In the genomic region with DNA sequence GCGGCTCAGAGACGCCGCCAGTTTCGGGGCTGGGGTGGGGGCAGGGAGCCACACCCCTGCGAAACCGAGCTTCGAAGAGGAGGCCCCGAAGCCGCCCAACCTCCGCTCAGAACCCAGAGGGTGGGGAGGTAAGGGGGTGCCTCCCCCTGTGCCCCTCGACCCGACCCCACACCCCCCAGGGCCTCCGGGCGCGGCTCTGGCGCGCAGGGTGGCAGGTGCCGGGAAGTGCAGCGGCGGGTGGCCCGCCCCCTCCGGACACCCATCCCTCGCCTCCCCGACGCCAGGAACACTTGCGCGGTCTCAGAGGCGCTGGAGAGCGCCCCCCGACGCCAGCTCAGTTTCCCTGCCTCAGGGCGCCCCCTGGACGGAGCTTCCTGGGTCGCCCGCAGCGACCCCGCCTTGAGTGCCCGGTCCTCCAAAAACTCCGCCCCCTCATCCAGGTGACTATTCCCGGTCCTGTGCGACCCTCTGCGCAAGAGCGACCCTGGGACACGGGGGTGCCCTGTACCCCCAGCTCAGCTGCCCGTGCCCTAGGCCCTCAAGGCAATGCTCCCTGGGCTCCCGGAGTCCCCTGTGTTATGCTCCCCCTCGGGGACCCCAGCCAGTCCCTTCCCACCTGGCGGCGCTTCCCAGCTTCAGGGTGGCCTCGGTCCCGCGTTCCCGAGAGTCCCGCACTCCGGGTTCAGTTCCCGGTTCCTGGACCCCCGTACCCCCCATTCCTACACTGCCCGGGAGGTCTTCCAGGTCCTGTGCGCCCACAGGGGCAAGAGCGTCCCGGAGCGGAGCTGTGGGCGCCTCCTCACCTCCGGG, we compare ENCODE assay signal across 8 cellular contexts. TPM values are rescaled to one million over a fixed set of nuclear protein-coding genes. Genes with fewer than 3 reads are reported as not detected.
A peak's percentile ranks its signal among the peaks of the same experiment; 100 is the strongest.
DNase-seq lines count a peak whose midpoint lies in the region; ATAC-seq and TF ChIP-seq lines count a peak whose summit lies in the region.

No MANE protein-coding gene starts in this region.

- ATAC-seq in T-helper 17 cell (no peak), foreskin keratinocyte (peak; percentile 53), HG03045 (IDR thresholded peaks at IDR 0.05; ENCODE audit: unreplicated experiment) (no peak)

- H3K9me3 Mint-ChIP-seq in activated naive CD4-positive, alpha-beta T cell treated with anti-CD3 and anti-CD28 coated beads, Interleukin-2, amount 10 ng/mL, durations not matched to agents 7 days and 5 days: no peaks in the 10 kb centered on the region

- intact Hi-C loops in prostate gland (cut with DNase I): no loop called here

- H3K4me1 ChIP-seq in foreskin keratinocyte: peaks cover 12% of the 10 kb centered on the region
- peaks cover 2% of the 10 kb centered on the region for H3K4me1 ChIP-seq in prostate gland (replicated peaks)

- H3K9me3 ChIP-seq in T-helper 17 cell (ENCODE audit: control insufficient read depth, low read length, poor library complexity, severe bottlenecking) (no peaks in the 10 kb centered on the region), prostate gland (no peaks in the 10 kb centered on the region)

- 3% methylated on average over 33 of the region's 64 CpGs for WGBS in prostate gland

- H3K27ac Mint-ChIP-seq in activated naive CD4-positive, alpha-beta T cell treated with anti-CD3 and anti-CD28 coated beads, Interleukin-2, amount 10 ng/mL, durations not matched to agents 7 days and 5 days: no peak overlapping the region
- no peak overlapping the region for H3K27ac Mint-ChIP-seq in T-helper 17 cell

- H3K4me1 Mint-ChIP-seq in activated naive CD4-positive, alpha-beta T cell treated with anti-CD3 and anti-CD28 coated beads, Interleukin-2, amount 10 ng/mL, durations not matched to agents 7 days and 5 days: peaks cover 8% of the 10 kb centered on the region
- H3K4me1 Mint-ChIP-seq in T-helper 17 cell: peaks cover 9% of the 10 kb centered on the region

- no peaks in the 10 kb centered on the region for H3K36me3 ChIP-seq in prostate gland

- CTCF ChIA-PET in activated naive CD4-positive, alpha-beta T cell treated with anti-CD3 and anti-CD28 coated beads, Interleukin-2, amount 10 ng/mL, durations not matched to agents 7 days and 5 days (lab: Charles Lee): interaction anchor here (1.0 kb wide), 1 partner anchor 19 kb away, joined by 3 read pairs; no protein-coding TSS in a partner anchor

- H3K27ac ChIP-seq in foreskin keratinocyte (no peak overlapping the region), prostate gland (peak overlapping the region; percentile 86 to 90)

- TF ChIP-seq CTCF in foreskin keratinocyte (conservative IDR thresholded peaks at IDR 0.05): peak; percentile 50
- TF ChIP-seq CTCF in prostate gland (IDR thresholded peaks at IDR 0.05): peak in 2 of 4 experiments; percentile 27 to 41

- H3K4me3 Mint-ChIP-seq in activated naive CD4-positive, alpha-beta T cell treated with anti-CD3 and anti-CD28 coated beads, Interleukin-2, amount 10 ng/mL, durations not matched to agents 7 days and 5 days: peak overlapping the region; percentile 62
- peak overlapping the region; percentile 83 for H3K4me3 Mint-ChIP-seq in T-helper 17 cell

- H3K36me3 Mint-ChIP-seq in activated naive CD4-positive, alpha-beta T cell treated with anti-CD3 and anti-CD28 coated beads, Interleukin-2, amount 10 ng/mL, durations not matched to agents 7 days and 5 days: no peaks in the 10 kb centered on the region
- H3K36me3 Mint-ChIP-seq in T-helper 17 cell (ENCODE audit: low read depth): no peaks in the 10 kb centered on the region

- no peak for TF ChIP-seq POLR2A in prostate gland (IDR thresholded peaks at IDR 0.05)

- H3K27me3 ChIP-seq in foreskin keratinocyte: no peaks in the 10 kb centered on the region
- H3K27me3 ChIP-seq in prostate gland (replicated peaks; ENCODE audit: insufficient read depth): no peaks in the 10 kb centered on the region

- DNase-seq in activated naive CD4-positive, alpha-beta T cell treated with anti-CD3 and anti-CD28 coated beads, Interleukin-2, amount 10 ng/mL, durations not matched to agents 7 days and 5 days: peak; percentile 30
- DNase-seq in activated naive CD4-positive, alpha-beta T cell treated with anti-CD3 and anti-CD28 coated beads, Interleukin-2, amount 50 U/mL, for 16 hours: no peak
- no peak for DNase-seq in T-helper 17 cell
- DNase-seq in foreskin keratinocyte: no peak
- peak; percentile 40 for DNase-seq in prostate gland (ENCODE audit: low spot score)
- no peak for DNase-seq in middle frontal gyrus (ENCODE audit: extremely low spot score, low spot score)
- no peak for DNase-seq in HK-2 (ENCODE audit: unreplicated experiment)

- H3K4me3 ChIP-seq in prostate gland: peak overlapping the region; percentile 66 to 73

- peaks cover 74% of the 10 kb centered on the region for H3K27me3 Mint-ChIP-seq in activated naive CD4-positive, alpha-beta T cell treated with anti-CD3 and anti-CD28 coated beads, Interleukin-2, amount 10 ng/mL, durations not matched to agents 7 days and 5 days
- peaks cover 55% of the 10 kb centered on the region for H3K27me3 Mint-ChIP-seq in T-helper 17 cell

RNA-seq across cellular contexts. Expression of a gene that starts 0.6 kb away (rescaled TPM):
- total RNA-seq in T-helper 17 cell (not detected), foreskin keratinocyte (33.4 and 41.5 TPM in 2 replicates), prostate gland (10 to 100 TPM; 39.4 to 64.3 TPM)
- 14.0 and 16.4 TPM in 2 replicates for polyA plus RNA-seq in foreskin keratinocyte

RNA-seq across cellular contexts. Expression of a gene that starts 21.7 kb away (rescaled TPM):
- 10 to 100 TPM in 1 of 2 donors, under 1 TPM in 1; 0.45 to 13.9 TPM for total RNA-seq in T-helper 17 cell
- 0.03 TPM in 1 of 2 replicates, not detected in the other for total RNA-seq in foreskin keratinocyte
- polyA plus RNA-seq in foreskin keratinocyte: not detected in 2 replicates
- under 1 TPM; 0.74 to 0.77 TPM for total RNA-seq in prostate gland

Comparison
In these comparisons a context has a peak if more than half of its experiments do, and no peak if none do; other contexts are left out.
1. DNase-seq: peak in activated naive CD4-positive, alpha-beta T cell treated with anti-CD3 and anti-CD28 coated beads, Interleukin-2, amount 10 ng/mL, durations not matched to agents 7 days and 5 days (single experiment) and prostate gland (single experiment); none in activated naive CD4-positive, alpha-beta T cell treated with anti-CD3 and anti-CD28 coated beads, Interleukin-2, amount 50 U/mL, for 16 hours (single experiment), T-helper 17 cell (0 of 3), foreskin keratinocyte (0 of 2), middle frontal gyrus (single experiment) and HK-2 (single experiment).
2. RNA of a gene that starts 0.6 kb away (total RNA-seq): 39.4 to 64.3 TPM in prostate gland and 33.4 to 41.5 TPM in foreskin keratinocyte; not detected in T-helper 17 cell; every median in the first group is over 10 times any median in the second.